Comparison of ENCODE assay signal across 1 cellular context in the genomic region with DNA sequence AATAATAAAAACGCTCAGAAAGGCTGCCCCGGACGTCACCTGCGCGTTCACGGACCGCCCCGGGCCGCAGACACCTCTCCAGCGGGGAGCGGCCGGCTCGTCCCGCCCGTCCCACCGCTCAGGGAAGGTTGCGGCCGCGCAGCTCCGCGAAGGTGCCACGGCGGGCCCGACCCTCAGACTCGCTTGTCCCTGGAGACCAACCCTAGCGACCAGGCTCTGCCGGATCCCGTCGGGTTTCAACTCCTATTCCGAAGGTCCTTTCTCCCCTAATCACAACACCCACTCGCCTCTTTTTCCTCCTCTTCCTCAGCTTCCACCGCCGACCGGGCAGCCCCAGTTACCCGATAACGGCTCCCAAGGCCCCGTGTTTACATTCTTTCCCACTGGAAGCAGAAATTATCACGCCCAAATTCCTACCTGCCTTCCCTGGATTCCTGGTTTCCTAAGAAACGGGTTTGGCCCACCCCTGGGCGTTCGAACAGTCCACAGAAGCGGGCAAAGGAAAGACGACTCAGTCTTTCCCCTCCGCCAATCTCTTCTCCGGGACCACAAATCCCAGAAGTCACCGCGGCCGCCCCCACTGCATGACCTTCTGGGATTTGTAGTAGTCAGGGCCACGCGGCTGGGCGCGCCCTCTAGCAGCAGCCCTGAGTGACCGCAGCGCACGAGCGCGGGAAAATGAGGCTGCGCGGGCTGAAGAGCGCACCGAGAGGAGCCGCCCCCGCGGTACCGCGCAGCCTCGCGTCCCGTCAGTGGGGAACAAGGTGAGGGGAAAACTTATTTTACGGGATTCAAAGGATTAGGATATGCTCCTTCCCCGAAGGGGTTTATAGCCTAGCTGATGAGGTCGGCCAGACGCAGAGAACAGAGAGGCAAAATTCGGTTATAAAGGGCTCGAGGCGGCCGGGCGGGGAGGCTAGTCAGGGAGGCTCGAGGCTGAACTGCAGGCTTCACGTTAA.
A peak's percentile ranks its signal among the peaks of the same experiment; 100 is the strongest.
TF ChIP-seq lines count a peak whose summit lies in the region.

A gene with protein sequence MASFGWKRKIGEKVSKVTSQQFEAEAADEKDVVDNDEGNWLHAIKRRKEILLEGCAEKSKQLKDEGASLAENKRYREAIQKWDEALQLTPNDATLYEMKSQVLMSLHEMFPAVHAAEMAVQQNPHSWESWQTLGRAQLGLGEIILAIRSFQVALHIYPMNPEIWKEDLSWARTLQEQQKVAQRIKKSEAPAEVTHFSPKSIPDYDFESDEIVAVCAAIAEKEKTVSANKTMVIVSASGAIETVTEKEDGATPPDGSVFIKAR (minus strand): TSS at position 555 of the 959 bp plus-strand sequence. CDS start 8,943 bp downstream, outside the sequence.

TF ChIP-seq in K562, 482 proteins besides CTCF, POLR2A, EP300 and RAD21 (continued from another document and continues in another):
- TF ChIP-seq SOX6 (IDR thresholded peaks at IDR 0.05) = peak; percentile 58
- TF ChIP-seq, protein P1, sequence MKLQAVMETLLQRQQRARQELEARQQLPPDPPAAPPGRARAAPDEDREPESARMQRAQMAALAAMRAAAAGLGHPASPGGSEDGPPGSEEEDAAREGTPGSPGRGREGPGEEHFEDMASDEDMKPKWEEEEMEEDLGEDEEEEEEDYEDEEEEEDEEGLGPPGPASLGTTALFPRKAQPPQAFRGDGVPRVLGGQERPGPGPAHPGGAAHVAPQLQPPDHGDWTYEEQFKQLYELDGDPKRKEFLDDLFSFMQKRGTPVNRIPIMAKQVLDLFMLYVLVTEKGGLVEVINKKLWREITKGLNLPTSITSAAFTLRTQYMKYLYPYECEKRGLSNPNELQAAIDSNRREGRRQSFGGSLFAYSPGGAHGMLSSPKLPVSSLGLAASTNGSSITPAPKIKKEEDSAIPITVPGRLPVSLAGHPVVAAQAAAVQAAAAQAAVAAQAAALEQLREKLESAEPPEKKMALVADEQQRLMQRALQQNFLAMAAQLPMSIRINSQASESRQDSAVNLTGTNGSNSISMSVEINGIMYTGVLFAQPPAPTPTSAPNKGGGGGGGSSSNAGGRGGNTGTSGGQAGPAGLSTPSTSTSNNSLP (IDR thresholded peaks at IDR 0.05; ENCODE audit: borderline replicate concordance, low read depth, low read length) = peak; percentile 11; the same call in 1 of the 2 replicates
- no peak for TF ChIP-seq ZNF212 (CRISPR knock-in tag; IDR thresholded peaks at IDR 0.05)
- TF ChIP-seq POLR2AphosphoS5 (IDR thresholded peaks at IDR 0.05; ENCODE audit: control insufficient read depth, insufficient read depth, low read depth, low read length) = peak; percentile 53; the same call in 1 of the 2 replicates
- peak; percentile 89 to 94 for TF ChIP-seq TRIM24 (IDR thresholded peaks at IDR 0.05)
- TF ChIP-seq ZNF717 (CRISPR knock-in tag; IDR thresholded peaks at IDR 0.05) = no peak
- TF ChIP-seq, protein P2, sequence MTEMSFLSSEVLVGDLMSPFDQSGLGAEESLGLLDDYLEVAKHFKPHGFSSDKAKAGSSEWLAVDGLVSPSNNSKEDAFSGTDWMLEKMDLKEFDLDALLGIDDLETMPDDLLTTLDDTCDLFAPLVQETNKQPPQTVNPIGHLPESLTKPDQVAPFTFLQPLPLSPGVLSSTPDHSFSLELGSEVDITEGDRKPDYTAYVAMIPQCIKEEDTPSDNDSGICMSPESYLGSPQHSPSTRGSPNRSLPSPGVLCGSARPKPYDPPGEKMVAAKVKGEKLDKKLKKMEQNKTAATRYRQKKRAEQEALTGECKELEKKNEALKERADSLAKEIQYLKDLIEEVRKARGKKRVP (CRISPR knock-in tag; IDR thresholded peaks at IDR 0.05) = peak; percentile 61; the same call in 1 of the 2 replicates
- no peak for TF ChIP-seq HNRNPH1 (optimal IDR thresholded peaks at IDR 0.05; ENCODE audit: low read depth, low read length)
- peak; percentile 25; the same call in 1 of the 2 replicates for TF ChIP-seq RFX1 (IDR thresholded peaks at IDR 0.05)
- TF ChIP-seq MTF1 (CRISPR knock-in tag; IDR thresholded peaks at IDR 0.05; ENCODE audit: borderline replicate concordance) = no peak
- TF ChIP-seq SRF (CRISPR knock-in tag; IDR thresholded peaks at IDR 0.05) = peak in 1 of 2 experiments; percentile 67; a peak in 1 of 4 replicates
- TF ChIP-seq ZNF444 (CRISPR knock-in tag; IDR thresholded peaks at IDR 0.05) = no peak
- peak; percentile 31; the same call in 1 of the 2 replicates for TF ChIP-seq ZNF239 (CRISPR knock-in tag; IDR thresholded peaks at IDR 0.05)
- TF ChIP-seq MECOM (CRISPR knock-in tag; IDR thresholded peaks at IDR 0.05) = no peak
- 0 out of 2 replicates have a peak, but pooled peaks have one; percentile 6 for TF ChIP-seq ZNF695 (CRISPR knock-in tag; IDR thresholded peaks at IDR 0.05)
- TF ChIP-seq ZNF134 (CRISPR knock-in tag; conservative IDR thresholded peaks at IDR 0.05) = 0 out of 2 replicates have a peak, but pooled peaks have one; percentile 19
- TF ChIP-seq HMGN3 (IDR thresholded peaks at IDR 0.05; ENCODE audit: borderline replicate concordance, extremely low read depth, insufficient read length, low read depth, low read length) = peak; percentile 87
- no peak for TF ChIP-seq ZNF445 (CRISPR knock-in tag; IDR thresholded peaks at IDR 0.05; ENCODE audit: low read depth)
- TF ChIP-seq JUND (IDR thresholded peaks at IDR 0.05; ENCODE audit: borderline replicate concordance, low read depth, low read length) = peak; percentile 79
- TF ChIP-seq JUND (tag; IDR thresholded peaks at IDR 0.05; ENCODE audit: borderline replicate concordance, low read depth, low read length) = peak; percentile 65; the same call in 2 of the 3 replicates
- no peak for TF ChIP-seq STAT5B (CRISPR knock-in tag; IDR thresholded peaks at IDR 0.05)
- no peak for TF ChIP-seq ZBTB8A (IDR thresholded peaks at IDR 0.05; ENCODE audit: partially characterized antibody)
- TF ChIP-seq, protein P3, sequence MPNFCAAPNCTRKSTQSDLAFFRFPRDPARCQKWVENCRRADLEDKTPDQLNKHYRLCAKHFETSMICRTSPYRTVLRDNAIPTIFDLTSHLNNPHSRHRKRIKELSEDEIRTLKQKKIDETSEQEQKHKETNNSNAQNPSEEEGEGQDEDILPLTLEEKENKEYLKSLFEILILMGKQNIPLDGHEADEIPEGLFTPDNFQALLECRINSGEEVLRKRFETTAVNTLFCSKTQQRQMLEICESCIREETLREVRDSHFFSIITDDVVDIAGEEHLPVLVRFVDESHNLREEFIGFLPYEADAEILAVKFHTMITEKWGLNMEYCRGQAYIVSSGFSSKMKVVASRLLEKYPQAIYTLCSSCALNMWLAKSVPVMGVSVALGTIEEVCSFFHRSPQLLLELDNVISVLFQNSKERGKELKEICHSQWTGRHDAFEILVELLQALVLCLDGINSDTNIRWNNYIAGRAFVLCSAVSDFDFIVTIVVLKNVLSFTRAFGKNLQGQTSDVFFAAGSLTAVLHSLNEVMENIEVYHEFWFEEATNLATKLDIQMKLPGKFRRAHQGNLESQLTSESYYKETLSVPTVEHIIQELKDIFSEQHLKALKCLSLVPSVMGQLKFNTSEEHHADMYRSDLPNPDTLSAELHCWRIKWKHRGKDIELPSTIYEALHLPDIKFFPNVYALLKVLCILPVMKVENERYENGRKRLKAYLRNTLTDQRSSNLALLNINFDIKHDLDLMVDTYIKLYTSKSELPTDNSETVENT (CRISPR knock-in tag; IDR thresholded peaks at IDR 0.05) = no peak
- no peak for TF ChIP-seq ZKSCAN3 (CRISPR knock-in tag; IDR thresholded peaks at IDR 0.05)
- peak; percentile 62; the same call in 1 of the 2 replicates for TF ChIP-seq PTBP1 (IDR thresholded peaks at IDR 0.05; ENCODE audit: low read depth, low read length)
- TF ChIP-seq DIDO1 (tag; IDR thresholded peaks at IDR 0.05; ENCODE audit: low read depth) = no peak
- 0 out of 2 replicates have a peak, but pooled peaks have one; percentile 15 for TF ChIP-seq ZNF384 (IDR thresholded peaks at IDR 0.05; ENCODE audit: low read depth, low read length)
- TF ChIP-seq, protein P4, sequence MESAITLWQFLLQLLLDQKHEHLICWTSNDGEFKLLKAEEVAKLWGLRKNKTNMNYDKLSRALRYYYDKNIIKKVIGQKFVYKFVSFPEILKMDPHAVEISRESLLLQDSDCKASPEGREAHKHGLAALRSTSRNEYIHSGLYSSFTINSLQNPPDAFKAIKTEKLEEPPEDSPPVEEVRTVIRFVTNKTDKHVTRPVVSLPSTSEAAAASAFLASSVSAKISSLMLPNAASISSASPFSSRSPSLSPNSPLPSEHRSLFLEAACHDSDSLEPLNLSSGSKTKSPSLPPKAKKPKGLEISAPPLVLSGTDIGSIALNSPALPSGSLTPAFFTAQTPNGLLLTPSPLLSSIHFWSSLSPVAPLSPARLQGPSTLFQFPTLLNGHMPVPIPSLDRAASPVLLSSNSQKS (CRISPR knock-in tag; IDR thresholded peaks at IDR 0.05) = no peak
- TF ChIP-seq, protein P5, sequence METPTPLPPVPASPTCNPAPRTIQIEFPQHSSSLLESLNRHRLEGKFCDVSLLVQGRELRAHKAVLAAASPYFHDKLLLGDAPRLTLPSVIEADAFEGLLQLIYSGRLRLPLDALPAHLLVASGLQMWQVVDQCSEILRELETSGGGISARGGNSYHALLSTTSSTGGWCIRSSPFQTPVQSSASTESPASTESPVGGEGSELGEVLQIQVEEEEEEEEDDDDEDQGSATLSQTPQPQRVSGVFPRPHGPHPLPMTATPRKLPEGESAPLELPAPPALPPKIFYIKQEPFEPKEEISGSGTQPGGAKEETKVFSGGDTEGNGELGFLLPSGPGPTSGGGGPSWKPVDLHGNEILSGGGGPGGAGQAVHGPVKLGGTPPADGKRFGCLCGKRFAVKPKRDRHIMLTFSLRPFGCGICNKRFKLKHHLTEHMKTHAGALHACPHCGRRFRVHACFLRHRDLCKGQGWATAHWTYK (CRISPR knock-in tag; IDR thresholded peaks at IDR 0.05) = peak; percentile 92; the same call in 1 of the 2 replicates
- TF ChIP-seq RFX7 (CRISPR knock-in tag; IDR thresholded peaks at IDR 0.05) = no peak
- 0 out of 2 replicates have a peak, but pooled peaks have one; percentile 10 for TF ChIP-seq ZNF121 (CRISPR knock-in tag; conservative IDR thresholded peaks at IDR 0.05)
- TF ChIP-seq TAL1 (IDR thresholded peaks at IDR 0.05) = peak; percentile 14; the same call in 1 of the 2 replicates
- TF ChIP-seq RBM14 (IDR thresholded peaks at IDR 0.05; ENCODE audit: borderline replicate concordance, insufficient read depth, low read depth, low read length) = no peak
- no peak for TF ChIP-seq KLF10 (CRISPR knock-in tag; IDR thresholded peaks at IDR 0.05)
- TF ChIP-seq TCFL5 (CRISPR knock-in tag; conservative IDR thresholded peaks at IDR 0.05) = no peak; the same call in 1 of the 2 replicates
- TF ChIP-seq CBX2 (IDR thresholded peaks at IDR 0.05; ENCODE audit: insufficient read depth, low read length, poor library complexity, severe bottlenecking) = no peak
- peak; percentile 7; the same call in 1 of the 2 replicates for TF ChIP-seq GATAD2B (IDR thresholded peaks at IDR 0.05; ENCODE audit: borderline replicate concordance)
- no peak for TF ChIP-seq MCM3 (IDR thresholded peaks at IDR 0.05)
- TF ChIP-seq FOXK1 (CRISPR knock-in tag; IDR thresholded peaks at IDR 0.05; ENCODE audit: borderline replicate concordance) = peak; percentile 77
- TF ChIP-seq SNRNP70 (optimal IDR thresholded peaks at IDR 0.05; ENCODE audit: low read depth, low read length) = no peak
- no peak for TF ChIP-seq SRSF3 (IDR thresholded peaks at IDR 0.05; ENCODE audit: insufficient read depth, low read length)
- no peak for TF ChIP-seq HIVEP1 (CRISPR knock-in tag; IDR thresholded peaks at IDR 0.05)
- TF ChIP-seq, protein P6, sequence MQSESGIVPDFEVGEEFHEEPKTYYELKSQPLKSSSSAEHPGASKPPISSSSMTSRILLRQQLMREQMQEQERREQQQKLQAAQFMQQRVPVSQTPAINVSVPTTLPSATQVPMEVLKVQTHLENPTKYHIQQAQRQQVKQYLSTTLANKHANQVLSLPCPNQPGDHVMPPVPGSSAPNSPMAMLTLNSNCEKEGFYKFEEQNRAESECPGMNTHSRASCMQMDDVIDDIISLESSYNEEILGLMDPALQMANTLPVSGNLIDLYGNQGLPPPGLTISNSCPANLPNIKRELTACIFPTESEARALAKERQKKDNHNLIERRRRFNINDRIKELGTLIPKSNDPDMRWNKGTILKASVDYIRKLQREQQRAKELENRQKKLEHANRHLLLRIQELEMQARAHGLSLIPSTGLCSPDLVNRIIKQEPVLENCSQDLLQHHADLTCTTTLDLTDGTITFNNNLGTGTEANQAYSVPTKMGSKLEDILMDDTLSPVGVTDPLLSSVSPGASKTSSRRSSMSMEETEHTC (IDR thresholded peaks at IDR 0.05) = peak; percentile 73
- TF ChIP-seq SUPT5H (IDR thresholded peaks at IDR 0.05) = peak; percentile 70
- TF ChIP-seq, protein P7, sequence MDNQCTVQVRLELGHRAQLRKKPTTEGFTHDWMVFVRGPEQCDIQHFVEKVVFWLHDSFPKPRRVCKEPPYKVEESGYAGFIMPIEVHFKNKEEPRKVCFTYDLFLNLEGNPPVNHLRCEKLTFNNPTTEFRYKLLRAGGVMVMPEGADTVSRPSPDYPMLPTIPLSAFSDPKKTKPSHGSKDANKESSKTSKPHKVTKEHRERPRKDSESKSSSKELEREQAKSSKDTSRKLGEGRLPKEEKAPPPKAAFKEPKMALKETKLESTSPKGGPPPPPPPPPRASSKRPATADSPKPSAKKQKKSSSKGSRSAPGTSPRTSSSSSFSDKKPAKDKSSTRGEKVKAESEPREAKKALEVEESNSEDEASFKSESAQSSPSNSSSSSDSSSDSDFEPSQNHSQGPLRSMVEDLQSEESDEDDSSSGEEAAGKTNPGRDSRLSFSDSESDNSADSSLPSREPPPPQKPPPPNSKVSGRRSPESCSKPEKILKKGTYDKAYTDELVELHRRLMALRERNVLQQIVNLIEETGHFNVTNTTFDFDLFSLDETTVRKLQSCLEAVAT (IDR thresholded peaks at IDR 0.05) = peak in 1 of 2 experiments; percentile 84; a peak in 2 of 4 replicates
- peak; percentile 94 for TF ChIP-seq NR2C2 (CRISPR knock-in tag; IDR thresholded peaks at IDR 0.05)
- TF ChIP-seq NR2C2 (tag; IDR thresholded peaks at IDR 0.05) = peak; percentile 96
- peak; percentile 54 to 82; a peak in 3 of 4 replicates for TF ChIP-seq SIN3A (IDR thresholded peaks at IDR 0.05; ENCODE audit: borderline replicate concordance in 2 of 2, control insufficient read depth in 1 of 2, low read depth in 2 of 2, low read length in 2 of 2)
- TF ChIP-seq MCM2 (IDR thresholded peaks at IDR 0.05; ENCODE audit: low read depth) = no peak
- no peak for TF ChIP-seq ZNF324 (CRISPR knock-in tag; IDR thresholded peaks at IDR 0.05)
- TF ChIP-seq SIN3B (IDR thresholded peaks at IDR 0.05; ENCODE audit: low read depth) = no peak
- peak; percentile 92 to 93 for TF ChIP-seq NRF1 (conservative IDR thresholded peaks at IDR 0.05 in 1 of 2, IDR thresholded peaks at IDR 0.05 in 1 of 2)
